Comparison of ENCODE assay signal across 14 cellular contexts in genomic region chr9:95648225-95648624, GRCh38.
A peak's percentile ranks its signal among the peaks of the same experiment; 100 is the strongest.
DNase-seq lines count a peak whose midpoint lies in the region; ATAC-seq and TF ChIP-seq lines count a peak whose summit lies in the region.
"Had no signal": no experiment of that assay in that cellular context is flagged by ENCODE, and none has a peak within 500 bp of the region (broad histone marks: within the 10 kb centered on the region; RNA-seq: fewer than 3 reads in every experiment).

No MANE protein-coding gene starts in this region.

- H3K4me3 ChIP-seq in H7 (ENCODE audit: insufficient read depth, low read depth, low read length): no peak overlapping the region
- H3K4me3 ChIP-seq: BLaER1 treated with 17β-estradiol and CSF1 and Interleukin-3, amounts not matched to agents 10 nM and 100 nM had no signal

- H3K27me3 ChIP-seq in H7 (ENCODE audit: control insufficient read depth, insufficient read depth, low read length): no peaks in the 10 kb centered on the region
- H3K27me3 ChIP-seq: BLaER1 treated with 17β-estradiol and CSF1 and Interleukin-3, amounts not matched to agents 10 nM and 100 nM had no signal

- no peaks in the 10 kb centered on the region; the same call in 1 of the 2 replicates for H3K36me3 Mint-ChIP-seq in WTC11
- H3K36me3 Mint-ChIP-seq: CD8-positive, alpha-beta T cell had no signal

- CTCF ChIA-PET in WTC11 (lab: Charles Lee): no interaction called here

- ATAC-seq in WTC11 (peak; percentile 76), GM18511 (IDR thresholded peaks at IDR 0.05; ENCODE audit: unreplicated experiment) (no peak), HG02884 (IDR thresholded peaks at IDR 0.05; ENCODE audit: unreplicated experiment) (no peak)
- ATAC-seq: CD8-positive, alpha-beta T cell had no signal

- POLR2A ChIA-PET in WTC11 (lab: Charles Lee): no interaction called here

- no peak overlapping the region for H3K4me3 Mint-ChIP-seq in WTC11
- H3K4me3 Mint-ChIP-seq: B cell; CD8-positive, alpha-beta T cell had no signal

- no peak for TF ChIP-seq CTCF in WTC11 (IDR thresholded peaks at IDR 0.05)

- DNase-seq in H7 (peak; percentile 53), WTC11 (ENCODE audit: low spot score) (no peak), iPS-NIHi11 (ENCODE audit: low spot score) (peak; percentile 41), NCI-H2107 treated with DMSO at 0.1 percent for 48 hours (lab: John Stamatoyannopoulos, UW; ENCODE audit: unreplicated experiment) (no peak)
- DNase-seq: Calu3; CD8-positive, alpha-beta T cell; DMS79 treated with DMSO at 0.1 percent for 48 hours; GF-D8; GOT3; HCEC 1CT had no signal

- H3K4me1 Mint-ChIP-seq in WTC11: peaks cover 9% of the 10 kb centered on the region
- H3K4me1 Mint-ChIP-seq: B cell had no signal

- H3K36me3 ChIP-seq in H7 (replicated peaks; ENCODE audit: control insufficient read depth, insufficient read depth, low read length): no peaks in the 10 kb centered on the region
- H3K36me3 ChIP-seq: BLaER1 treated with 17β-estradiol and CSF1 and Interleukin-3, amounts not matched to agents 10 nM and 100 nM had no signal

- no peak overlapping the region for H3K27ac Mint-ChIP-seq in WTC11
- H3K27ac Mint-ChIP-seq: B cell; CD8-positive, alpha-beta T cell had no signal

- peaks cover 15% of the 10 kb centered on the region for H3K9me3 Mint-ChIP-seq in WTC11
- H3K9me3 Mint-ChIP-seq: CD8-positive, alpha-beta T cell had no signal

- H3K27me3 Mint-ChIP-seq in WTC11 (ENCODE audit: low read depth): no peaks in the 10 kb centered on the region; the same call in 1 of the 2 replicates

TF ChIP-seq in WTC11, 78 proteins besides CTCF, POLR2A, EP300 and RAD21:
- TF ChIP-seq GABPB1 (CRISPR knock-in tag; IDR thresholded peaks at IDR 0.05) (no peak), TP53 (CRISPR knock-in tag; IDR thresholded peaks at IDR 0.05) (no peak), RELA (CRISPR knock-in tag; IDR thresholded peaks at IDR 0.05; ENCODE audit: borderline replicate concordance) (no peak), ZNF396 (CRISPR knock-in tag; IDR thresholded peaks at IDR 0.05; ENCODE audit: borderline replicate concordance) (no peak)
TF ChIP-seq in WTC11: peak in this region for 0.

Comparison
In these comparisons a context has a peak if more than half of its experiments do, and no peak if none do; other contexts are left out.
1. DNase-seq: peak in H7 (single experiment) and iPS-NIHi11 (single experiment); none in WTC11 (single experiment) and NCI-H2107 treated with DMSO at 0.1 percent for 48 hours (single experiment).